In genomic region chr1:12620142-12620865, GRCh38 we compare ENCODE assay signal across 10 cellular contexts. TPM values are rescaled to one million over a fixed set of nuclear protein-coding genes. Genes with fewer than 3 reads are reported as not detected.
A peak's percentile ranks its signal among the peaks of the same experiment; 100 is the strongest.
DNase-seq lines count a peak whose midpoint lies in the region; ATAC-seq, FAIRE-seq and TF ChIP-seq lines count a peak whose summit lies in the region.
"Had no signal": no experiment of that assay in that cellular context is flagged by ENCODE, and none has a peak within 500 bp of the region (broad histone marks: within the 10 kb centered on the region; RNA-seq: fewer than 3 reads in every experiment).

No MANE protein-coding gene starts in this region.

- TF ChIP-seq POLR2A in H54 (IDR thresholded peaks at IDR 0.05; ENCODE audit: low read depth, low read length), result no peak

- peak; percentile 61 for TF ChIP-seq CTCF in CD4-positive, alpha-beta T cell (IDR thresholded peaks at IDR 0.05)

- H3K27ac ChIP-seq in CD4-positive, alpha-beta T cell (ENCODE audit: low read depth, low read length), result no peak overlapping the region
- peak overlapping the region; percentile 30 for H3K27ac ChIP-seq in KOPT-K1 (ENCODE audit: low read depth, low read length, poor library complexity, severe bottlenecking)
- peak overlapping the region; percentile 1 for H3K27ac ChIP-seq in naive thymus-derived CD4-positive, alpha-beta T cell (ENCODE audit: low read depth, low read length)

- H3K4me3 ChIP-seq in naive thymus-derived CD4-positive, alpha-beta T cell (ENCODE audit: low read length), result peak overlapping the region; percentile 81

- no peaks in the 10 kb centered on the region for H3K27me3 ChIP-seq in CD4-positive, alpha-beta T cell (ENCODE audit: control insufficient read depth, insufficient read depth, low read length)
- no peaks in the 10 kb centered on the region for H3K27me3 ChIP-seq in naive thymus-derived CD4-positive, alpha-beta T cell (ENCODE audit: control insufficient read depth in 2 of 2, insufficient read depth in 2 of 2, low read length in 2 of 2)
- H3K27me3 ChIP-seq: adrenal gland had no signal

- H3K36me3 ChIP-seq in KOPT-K1 (ENCODE audit: insufficient read depth, low read length), result no peaks in the 10 kb centered on the region
- peaks cover 0 to 11% (median 0%) of the 10 kb centered on the region in 3 experiments for H3K36me3 ChIP-seq in naive thymus-derived CD4-positive, alpha-beta T cell (ENCODE audit: control insufficient read depth in 2 of 3, insufficient read depth in 3 of 3, low read length in 3 of 3)
- H3K36me3 ChIP-seq: adrenal gland had no signal

- H3K4me1 ChIP-seq in naive thymus-derived CD4-positive, alpha-beta T cell (ENCODE audit: control insufficient read depth in 2 of 2, insufficient read depth in 2 of 2, low read length in 2 of 2), result peaks cover 18 to 32% of the 10 kb centered on the region in 2 donors

- POLR2A ChIA-PET in CD4-positive, alpha-beta T cell (lab: Charles Lee), result interaction anchor here (0.6 to 6.4 kb wide), 10 partner anchors 15 to 306 kb away, joined by 3 to 161 read pairs (median 4); no protein-coding TSS in a partner anchor
- POLR2A ChIA-PET in naive thymus-derived CD4-positive, alpha-beta T cell (lab: Charles Lee), result interaction anchor here (0.7 to 7.4 kb wide), 5 partner anchors 18 to 300 kb away, joined by 3 to 204 read pairs (median 22); no protein-coding TSS in a partner anchor

- no peaks in the 10 kb centered on the region for H3K27me3 Mint-ChIP-seq in CD4-positive, alpha-beta T cell
- H3K27me3 Mint-ChIP-seq in activated T-helper 1 cell treated with anti-CD3 and anti-CD28 coated beads, Interleukin-12 subunit alpha, Interleukin-12 subunit beta, Interleukin-2, Interleukin-4 antibody, amounts not matched to agents 30 ng/mL and 10 ng/mL and 1 ng/mL, durations not matched to agents 14 hours and 24 hours and 36 hours (ENCODE audit: insufficient read depth), result no peaks in the 10 kb centered on the region
- peaks cover 0 to 16% (median 0%) of the 10 kb centered on the region in 5 donors for H3K27me3 Mint-ChIP-seq in naive thymus-derived CD4-positive, alpha-beta T cell

- DNase-seq in CD4-positive, alpha-beta T cell, result peak in 1 of 10 experiments; percentile 11
- DNase-seq in activated T-helper 1 cell treated with anti-CD3 and anti-CD28 coated beads, Interleukin-12 subunit alpha, Interleukin-12 subunit beta, Interleukin-2, Interleukin-4 antibody, amounts not matched to agents 30 ng/mL and 10 ng/mL and 1 ng/mL, durations not matched to agents 14 hours and 24 hours and 36 hours (ENCODE audit: low spot score), result peak; percentile 30
- peak in 4 of 9 donors; percentile 24 to 36 (median 32) for DNase-seq in naive thymus-derived CD4-positive, alpha-beta T cell
- DNase-seq in anterior cingulate cortex (lab: John Stamatoyannopoulos, UW) (no peak), midbrain (lab: John Stamatoyannopoulos, UW) (no peak), H54 (ENCODE audit: insufficient read length, low spot score) (no peak)

- intact Hi-C loops in CD4-positive, alpha-beta T cell (cut with DNase I, micrococcal nuclease), result loop anchor here (1.0 to 2.0 kb wide), 5 partner anchors 19 to 345 kb away; no protein-coding TSS in a partner anchor
- intact Hi-C loops in activated T-helper 1 cell treated with anti-CD3 and anti-CD28 coated beads, Interleukin-12 subunit alpha, Interleukin-12 subunit beta, Interleukin-2, Interleukin-4 antibody, amounts not matched to agents 30 ng/mL and 10 ng/mL and 1 ng/mL, durations not matched to agents 14 hours and 24 hours and 36 hours (cut with micrococcal nuclease), result loop anchor here (1.0 kb wide), 4 partner anchors 39 to 348 kb away; no protein-coding TSS in a partner anchor
- intact Hi-C loops in naive thymus-derived CD4-positive, alpha-beta T cell (cut with micrococcal nuclease), result loop anchor here (1.0 to 2.0 kb wide), 4 partner anchors 39 to 392 kb away; no protein-coding TSS in a partner anchor

- FAIRE-seq in H54 (lab: Jason Lieb, UNC), result no peak

- no peaks in the 10 kb centered on the region for H3K9me3 ChIP-seq in CD4-positive, alpha-beta T cell (ENCODE audit: control insufficient read depth, low read length)
- no peaks in the 10 kb centered on the region for H3K9me3 ChIP-seq in KOPT-K1 (ENCODE audit: insufficient read depth, low read length, poor library complexity, severe bottlenecking)
- H3K9me3 ChIP-seq in naive thymus-derived CD4-positive, alpha-beta T cell (ENCODE audit: control insufficient read depth in 2 of 3, low read length in 3 of 3), result no peaks in the 10 kb centered on the region
- H3K9me3 ChIP-seq: adrenal gland had no signal

- peak overlapping the region; percentile 88 for H3K27ac Mint-ChIP-seq in CD4-positive, alpha-beta T cell
- H3K27ac Mint-ChIP-seq in activated T-helper 1 cell treated with anti-CD3 and anti-CD28 coated beads, Interleukin-12 subunit alpha, Interleukin-12 subunit beta, Interleukin-2, Interleukin-4 antibody, amounts not matched to agents 30 ng/mL and 10 ng/mL and 1 ng/mL, durations not matched to agents 14 hours and 24 hours and 36 hours, result peak overlapping the region; percentile 69
- H3K27ac Mint-ChIP-seq in naive thymus-derived CD4-positive, alpha-beta T cell, result peak overlapping the region; percentile 62 to 98 (median 94)

- no peak for ATAC-seq in CD4-positive, alpha-beta T cell (ENCODE audit: poor library complexity)
- ATAC-seq in naive thymus-derived CD4-positive, alpha-beta T cell, result no peak
- ATAC-seq in HG02798 (IDR thresholded peaks at IDR 0.05; ENCODE audit: poor library complexity, unreplicated experiment), result no peak

- H3K4me1 Mint-ChIP-seq in CD4-positive, alpha-beta T cell (ENCODE audit: low read depth), result peaks cover 39% of the 10 kb centered on the region
- peaks cover 41% of the 10 kb centered on the region for H3K4me1 Mint-ChIP-seq in activated T-helper 1 cell treated with anti-CD3 and anti-CD28 coated beads, Interleukin-12 subunit alpha, Interleukin-12 subunit beta, Interleukin-2, Interleukin-4 antibody, amounts not matched to agents 30 ng/mL and 10 ng/mL and 1 ng/mL, durations not matched to agents 14 hours and 24 hours and 36 hours (ENCODE audit: low read depth)
- peaks cover 24 to 39% (median 34%) of the 10 kb centered on the region in 7 donors for H3K4me1 Mint-ChIP-seq in naive thymus-derived CD4-positive, alpha-beta T cell

- no peaks in the 10 kb centered on the region for H3K9me3 Mint-ChIP-seq in CD4-positive, alpha-beta T cell
- H3K9me3 Mint-ChIP-seq in activated T-helper 1 cell treated with anti-CD3 and anti-CD28 coated beads, Interleukin-12 subunit alpha, Interleukin-12 subunit beta, Interleukin-2, Interleukin-4 antibody, amounts not matched to agents 30 ng/mL and 10 ng/mL and 1 ng/mL, durations not matched to agents 14 hours and 24 hours and 36 hours, result no peaks in the 10 kb centered on the region
- peaks cover 0 to 10% (median 0%) of the 10 kb centered on the region in 11 donors for H3K9me3 Mint-ChIP-seq in naive thymus-derived CD4-positive, alpha-beta T cell
- H3K9me3 Mint-ChIP-seq: IgD-negative memory B cell had no signal

- H3K4me3 Mint-ChIP-seq in CD4-positive, alpha-beta T cell, result peak overlapping the region; percentile 99
- H3K4me3 Mint-ChIP-seq in activated T-helper 1 cell treated with anti-CD3 and anti-CD28 coated beads, Interleukin-12 subunit alpha, Interleukin-12 subunit beta, Interleukin-2, Interleukin-4 antibody, amounts not matched to agents 30 ng/mL and 10 ng/mL and 1 ng/mL, durations not matched to agents 14 hours and 24 hours and 36 hours, result peak overlapping the region; percentile 97
- peak overlapping the region; percentile 90 to 99 (median 99) for H3K4me3 Mint-ChIP-seq in naive thymus-derived CD4-positive, alpha-beta T cell

- CTCF ChIA-PET in CD4-positive, alpha-beta T cell (lab: Charles Lee), result interaction anchor here (0.5 to 7.0 kb wide), 25 partner anchors 9 to 342 kb away, joined by 3 to 78 read pairs (median 3); no protein-coding TSS in a partner anchor
- CTCF ChIA-PET in naive thymus-derived CD4-positive, alpha-beta T cell (lab: Charles Lee), result interaction anchor here (0.6 to 8.1 kb wide), 15 partner anchors 10 to 569 kb away, joined by 3 to 110 read pairs (median 4); no protein-coding TSS in a partner anchor

- peaks cover 38% of the 10 kb centered on the region for H3K36me3 Mint-ChIP-seq in CD4-positive, alpha-beta T cell (ENCODE audit: low read depth)
- H3K36me3 Mint-ChIP-seq in activated T-helper 1 cell treated with anti-CD3 and anti-CD28 coated beads, Interleukin-12 subunit alpha, Interleukin-12 subunit beta, Interleukin-2, Interleukin-4 antibody, amounts not matched to agents 30 ng/mL and 10 ng/mL and 1 ng/mL, durations not matched to agents 14 hours and 24 hours and 36 hours (ENCODE audit: low read depth), result peaks cover 10% of the 10 kb centered on the region
- peaks cover 0 to 9% (median 0%) of the 10 kb centered on the region in 5 donors for H3K36me3 Mint-ChIP-seq in naive thymus-derived CD4-positive, alpha-beta T cell
- H3K36me3 Mint-ChIP-seq: IgD-negative memory B cell had no signal

RNA-seq across cellular contexts. Expression of gene DHRS3, which starts 2.3 kb away (rescaled TPM):
- total RNA-seq in CD4-positive, alpha-beta T cell, result 100 to 1,000 TPM; 102 to 108 TPM
- total RNA-seq in activated T-helper 1 cell treated with anti-CD3 and anti-CD28 coated beads, Interleukin-12 subunit alpha, Interleukin-12 subunit beta, Interleukin-2, Interleukin-4 antibody, amounts not matched to agents 30 ng/mL and 10 ng/mL and 1 ng/mL, durations not matched to agents 14 hours and 24 hours and 36 hours, result 109 and 111 TPM in 2 replicates
- total RNA-seq in naive thymus-derived CD4-positive, alpha-beta T cell, result 100 to 1,000 TPM in 2 of 5 experiments, 10 to 100 TPM in 3; 60.2 to 115 (median 74.7) TPM
- polyA plus RNA-seq in naive thymus-derived CD4-positive, alpha-beta T cell, result 10 to 100 TPM; 39.9 to 44.9 TPM

RNA-seq across cellular contexts. Expression of gene AADACL4, which starts 23.6 kb away (rescaled TPM):
- total RNA-seq in CD4-positive, alpha-beta T cell, result not detected
- total RNA-seq in activated T-helper 1 cell treated with anti-CD3 and anti-CD28 coated beads, Interleukin-12 subunit alpha, Interleukin-12 subunit beta, Interleukin-2, Interleukin-4 antibody, amounts not matched to agents 30 ng/mL and 10 ng/mL and 1 ng/mL, durations not matched to agents 14 hours and 24 hours and 36 hours, result not detected in 2 replicates
- not detected for total RNA-seq in naive thymus-derived CD4-positive, alpha-beta T cell
- not detected for polyA plus RNA-seq in naive thymus-derived CD4-positive, alpha-beta T cell
- total RNA-seq: adrenal gland had no signal
- polyA plus RNA-seq: IgD-negative memory B cell had no signal
